ENCODE assay signal across 24 cellular contexts in genomic region chr9:69392826-69393225, GRCh38.
"Had no signal": no experiment of that assay in that cellular context is flagged by ENCODE, and none has a peak within 500 bp of the region (broad histone marks: within the 10 kb centered on the region; RNA-seq: fewer than 3 reads in every experiment).

No MANE protein-coding gene starts in this region.

- ATAC-seq: activated CD4-positive, alpha-beta T cell treated with anti-CD3 and anti-CD28 coated beads for 36 hours; activated CD8-positive, alpha-beta memory T cell treated with anti-CD3 and anti-CD28 coated beads, Interleukin-2, amount 10 ng/mL, durations not matched to agents 7 days and 5 days; activated CD8-positive, alpha-beta T cell treated with anti-CD3 and anti-CD28 coated beads, Interleukin-2, amount 10 ng/mL, durations not matched to agents 7 days and 5 days; activated naive CD4-positive, alpha-beta T cell treated with anti-CD3 and anti-CD28 coated beads, Interleukin-2, amount 50 U/mL, for 72 hours; activated T-cell treated with anti-CD3 and anti-CD28 coated beads, Interleukin-2, amount 50 U/mL, for 72 hours; effector memory CD8-positive, alpha-beta T cell; naive thymus-derived CD4-positive, alpha-beta T cell; pancreas; stimulated activated effector memory CD8-positive, alpha-beta T cell treated with anti-CD3 and anti-CD28 coated beads, Interleukin-12 subunit alpha, Interleukin-12 subunit beta, amount 100 ng/mL, for 72 hours had no signal

- H3K4me1 Mint-ChIP-seq: activated CD4-positive, alpha-beta T cell treated with anti-CD3 and anti-CD28 coated beads for 36 hours; activated CD8-positive, alpha-beta memory T cell treated with anti-CD3 and anti-CD28 coated beads, Interleukin-2, amount 10 ng/mL, durations not matched to agents 7 days and 5 days; mesothelial cell of epicardium; naive thymus-derived CD4-positive, alpha-beta T cell; stimulated activated effector memory CD8-positive, alpha-beta T cell treated with anti-CD3 and anti-CD28 coated beads, Interleukin-12 subunit alpha, Interleukin-12 subunit beta, amount 100 ng/mL, for 72 hours had no signal

- H3K27ac ChIP-seq: pancreas, prostate gland, suprapubic skin, tibial nerve had no signal

- H3K36me3 ChIP-seq: pancreas, prostate gland, tibial nerve had no signal

- H3K9me3 Mint-ChIP-seq: activated naive CD4-positive, alpha-beta T cell treated with anti-CD3 and anti-CD28 coated beads, Interleukin-2, amount 50 U/mL, for 72 hours; activated T-cell treated with anti-CD3 and anti-CD28 coated beads, Interleukin-2, amount 50 U/mL, for 72 hours; effector memory CD8-positive, alpha-beta T cell; naive thymus-derived CD4-positive, alpha-beta T cell; stimulated activated effector memory CD8-positive, alpha-beta T cell treated with anti-CD3 and anti-CD28 coated beads, Interleukin-12 subunit alpha, Interleukin-12 subunit beta, amount 100 ng/mL, for 72 hours; T-helper 2 cell treated with Interferon-gamma antibody and Interleukin-4, amounts not matched to agents 5 μg/mL and 100 μg/mL, for 36 hours had no signal

- H3K4me3 Mint-ChIP-seq: activated CD4-positive, alpha-beta T cell treated with anti-CD3 and anti-CD28 coated beads for 36 hours; activated CD8-positive, alpha-beta memory T cell treated with anti-CD3 and anti-CD28 coated beads, Interleukin-2, amount 10 ng/mL, durations not matched to agents 7 days and 5 days; activated CD8-positive, alpha-beta T cell treated with anti-CD3 and anti-CD28 coated beads, Interleukin-2, amount 10 ng/mL, durations not matched to agents 7 days and 5 days; activated T-cell treated with anti-CD3 and anti-CD28 coated beads, Interleukin-2, amount 50 U/mL, for 72 hours; effector memory CD8-positive, alpha-beta T cell; mesothelial cell of epicardium; naive thymus-derived CD4-positive, alpha-beta T cell; stimulated activated effector memory CD8-positive, alpha-beta T cell treated with anti-CD3 and anti-CD28 coated beads, Interleukin-12 subunit alpha, Interleukin-12 subunit beta, amount 100 ng/mL, for 72 hours; T-helper 2 cell treated with Interferon-gamma antibody and Interleukin-4, amounts not matched to agents 5 μg/mL and 100 μg/mL, for 36 hours had no signal

- H3K27ac Mint-ChIP-seq: activated CD4-positive, alpha-beta T cell treated with anti-CD3 and anti-CD28 coated beads for 36 hours; activated CD8-positive, alpha-beta memory T cell treated with anti-CD3 and anti-CD28 coated beads, Interleukin-2, amount 10 ng/mL, durations not matched to agents 7 days and 5 days; activated CD8-positive, alpha-beta T cell treated with anti-CD3 and anti-CD28 coated beads, Interleukin-2, amount 10 ng/mL, durations not matched to agents 7 days and 5 days; activated naive CD4-positive, alpha-beta T cell treated with anti-CD3 and anti-CD28 coated beads, Interleukin-2, amount 50 U/mL, for 72 hours; activated T-cell treated with anti-CD3 and anti-CD28 coated beads, Interleukin-2, amount 50 U/mL, for 72 hours; effector memory CD8-positive, alpha-beta T cell; mesothelial cell of epicardium; naive thymus-derived CD4-positive, alpha-beta T cell; stimulated activated effector memory CD8-positive, alpha-beta T cell treated with anti-CD3 and anti-CD28 coated beads, Interleukin-12 subunit alpha, Interleukin-12 subunit beta, amount 100 ng/mL, for 72 hours; T-helper 2 cell treated with Interferon-gamma antibody and Interleukin-4, amounts not matched to agents 5 μg/mL and 100 μg/mL, for 36 hours had no signal

- H3K4me3 ChIP-seq: pancreas, prostate gland, stomach, suprapubic skin, tibial nerve had no signal

- H3K4me1 ChIP-seq: prostate gland had no signal

- H3K9me3 ChIP-seq: pancreas, prostate gland, stomach, suprapubic skin, tibial nerve had no signal

- H3K36me3 Mint-ChIP-seq: activated CD8-positive, alpha-beta memory T cell treated with anti-CD3 and anti-CD28 coated beads, Interleukin-2, amount 10 ng/mL, durations not matched to agents 7 days and 5 days; activated naive CD4-positive, alpha-beta T cell treated with anti-CD3 and anti-CD28 coated beads, Interleukin-2, amount 50 U/mL, for 72 hours; mesothelial cell of epicardium; naive thymus-derived CD4-positive, alpha-beta T cell; stimulated activated effector memory CD8-positive, alpha-beta T cell treated with anti-CD3 and anti-CD28 coated beads, Interleukin-12 subunit alpha, Interleukin-12 subunit beta, amount 100 ng/mL, for 72 hours had no signal

- H3K27me3 ChIP-seq: pancreas, stomach, suprapubic skin, tibial nerve had no signal

- H3K27me3 Mint-ChIP-seq: activated CD8-positive, alpha-beta memory T cell treated with anti-CD3 and anti-CD28 coated beads, Interleukin-2, amount 10 ng/mL, durations not matched to agents 7 days and 5 days had no signal

- DNase-seq: activated CD4-positive, alpha-beta T cell treated with anti-CD3 and anti-CD28 coated beads for 36 hours; activated CD4-positive, CD25-positive, alpha-beta regulatory T cell; activated CD8-positive, alpha-beta memory T cell treated with anti-CD3 and anti-CD28 coated beads, Interleukin-2, amount 10 ng/mL, durations not matched to agents 7 days and 5 days; activated CD8-positive, alpha-beta T cell treated with anti-CD3 and anti-CD28 coated beads, Interleukin-2, amount 10 ng/mL, durations not matched to agents 7 days and 5 days; activated naive CD4-positive, alpha-beta T cell; activated T-cell treated with anti-CD3 and anti-CD28 coated beads, Interleukin-2, amount 50 U/mL, for 72 hours; cortex of kidney; effector memory CD8-positive, alpha-beta T cell; erythroblast; mammary epithelial cell; naive thymus-derived CD4-positive, alpha-beta T cell; nucleus accumbens; pancreas; stimulated activated CD4-positive, alpha-beta T cell treated with anti-CD3 and anti-CD28 coated beads, Interleukin-12 subunit alpha, Interleukin-12 subunit beta, amount 100 ng/mL, for 4 hours; stimulated activated CD4-positive, alpha-beta T cell treated with anti-CD3 and anti-CD28 coated beads, Interleukin-4, amount 100 ng/mL, for 24 hours; stomach; T-helper 1 cell had no signal
